In genomic region chr2:120312076-120312475, GRCh38 we compare ENCODE assay signal across 18 cellular contexts. TPM values are rescaled to one million over a fixed set of nuclear protein-coding genes. Genes with fewer than 3 reads are reported as not detected.
"Had no signal": no experiment of that assay in that cellular context is flagged by ENCODE, and none has a peak within 500 bp of the region (broad histone marks: within the 10 kb centered on the region; RNA-seq: fewer than 3 reads in every experiment).

No MANE protein-coding gene starts in this region.

- H3K9me3 Mint-ChIP-seq: T-cell had no signal

- H3K27ac Mint-ChIP-seq: T-cell had no signal

- H3K36me3 ChIP-seq: ascending aorta, brain microvascular endothelial cell, cardiac muscle cell had no signal

- DNase-seq: activated CD4-positive, alpha-beta T cell treated with anti-CD3 and anti-CD28 coated beads for 4 hours; activated CD4-positive, alpha-beta T cell treated with anti-CD3 and anti-CD28 coated beads, Interleukin-2, amount 50 U/mL, for 4 hours; activated CD8-positive, alpha-beta memory T cell treated with anti-CD3 and anti-CD28 coated beads, Interleukin-2, amount 10 ng/mL, durations not matched to agents 7 days and 5 days; amniotic stem cell; cerebellar nuclear complex; Karpas-422; NCI-H1048; NCI-H146; NCI-H187 treated with DMSO at 0.1 percent for 48 hours; NCI-H2081 treated with DMSO at 0.1 percent for 48 hours; NCI-H446 had no signal

- H3K36me3 Mint-ChIP-seq: activated CD8-positive, alpha-beta memory T cell treated with anti-CD3 and anti-CD28 coated beads, Interleukin-2, amount 10 ng/mL, durations not matched to agents 7 days and 5 days; T-cell had no signal

- H3K27me3 Mint-ChIP-seq: T-cell had no signal

- H3K4me1 ChIP-seq: ascending aorta had no signal

- H3K9me3 ChIP-seq: ascending aorta had no signal

- H3K27me3 ChIP-seq: ascending aorta had no signal

- H3K27ac ChIP-seq: cardiac muscle cell, SK-N-MC had no signal

- H3K4me3 ChIP-seq: cardiac muscle cell, K562 had no signal

RNA-seq across cellular contexts. Expression of gene INHBB, which starts 33.9 kb away (rescaled TPM):
- total RNA-seq: activated CD8-positive, alpha-beta memory T cell treated with anti-CD3 and anti-CD28 coated beads, Interleukin-2, amount 10 ng/mL, durations not matched to agents 7 days and 5 days; cardiac muscle cell; K562; OCI-LY7 had no signal
